ENCODE assay signal across 8 cellular contexts in the genomic region with DNA sequence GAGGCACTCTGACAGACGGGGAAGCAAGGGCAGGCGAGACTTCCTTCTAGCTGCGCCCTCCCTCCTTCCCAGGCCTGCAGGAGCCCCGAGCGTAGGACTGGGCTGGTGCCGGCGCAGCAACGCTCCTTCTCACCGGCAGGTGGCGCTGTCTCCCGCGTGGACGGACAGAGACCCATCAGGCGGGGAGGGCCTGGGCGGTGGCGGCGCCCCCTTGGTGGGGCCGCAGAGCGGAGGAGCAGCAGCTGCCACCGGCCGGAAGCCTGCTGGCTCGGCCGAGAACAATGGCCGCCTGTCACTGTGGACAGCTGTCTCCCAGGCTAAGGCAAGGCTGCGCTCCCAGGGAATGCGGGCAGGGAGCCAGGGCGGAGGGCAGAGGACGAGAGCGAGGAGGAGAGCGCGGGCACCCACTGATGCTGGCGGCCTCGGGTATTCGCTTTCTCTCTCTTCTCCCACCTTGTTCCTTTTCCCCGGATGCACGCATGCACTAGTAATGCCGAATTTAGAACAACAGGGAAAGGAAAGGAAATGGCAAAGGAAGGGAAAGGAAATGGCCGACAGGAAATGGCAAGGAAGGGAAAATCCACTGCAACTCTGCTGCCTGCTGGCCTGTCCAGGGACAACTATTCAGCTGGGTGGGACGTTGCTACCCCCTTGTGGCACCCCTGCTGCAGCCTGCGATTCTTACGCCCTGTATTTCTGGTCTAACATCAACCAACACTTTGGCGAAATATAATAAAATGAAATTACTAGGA.
DNase-seq lines count a peak whose midpoint lies in the region; ATAC-seq and TF ChIP-seq lines count a peak whose summit lies in the region.

No MANE protein-coding gene starts in this region.

- H3K4me3 ChIP-seq in retinal pigment epithelial cell (ENCODE audit: low read length), result peak overlapping the region; percentile 78

- TF ChIP-seq CTCF in GM12873 (IDR thresholded peaks at IDR 0.05; ENCODE audit: insufficient read depth, low read depth, low read length, missing control alignments) (peak; percentile 98), retinal pigment epithelial cell (conservative IDR thresholded peaks at IDR 0.05; ENCODE audit: low read depth, low read length) (peak; percentile 98)

- peak; percentile 18 for DNase-seq in NCI-H187 treated with DMSO at 0.1 percent for 48 hours (lab: John Stamatoyannopoulos, UW)
- DNase-seq in T1000 (lab: John Stamatoyannopoulos, UW), result peak; percentile 78
- peak; percentile 97 for DNase-seq in astrocyte of the hippocampus (ENCODE audit: low read depth, low spot score)
- peak; percentile 78 to 99 (median 91) for DNase-seq in hypothalamus (lab: John Stamatoyannopoulos, UW)
- DNase-seq in retinal pigment epithelial cell (ENCODE audit: low read depth), result no peak

- ATAC-seq in HG02938 (IDR thresholded peaks at IDR 0.05; ENCODE audit: unreplicated experiment) (peak; percentile 76), GM19452 (IDR thresholded peaks at IDR 0.05; ENCODE audit: unreplicated experiment) (no peak)
